In the genomic region with DNA sequence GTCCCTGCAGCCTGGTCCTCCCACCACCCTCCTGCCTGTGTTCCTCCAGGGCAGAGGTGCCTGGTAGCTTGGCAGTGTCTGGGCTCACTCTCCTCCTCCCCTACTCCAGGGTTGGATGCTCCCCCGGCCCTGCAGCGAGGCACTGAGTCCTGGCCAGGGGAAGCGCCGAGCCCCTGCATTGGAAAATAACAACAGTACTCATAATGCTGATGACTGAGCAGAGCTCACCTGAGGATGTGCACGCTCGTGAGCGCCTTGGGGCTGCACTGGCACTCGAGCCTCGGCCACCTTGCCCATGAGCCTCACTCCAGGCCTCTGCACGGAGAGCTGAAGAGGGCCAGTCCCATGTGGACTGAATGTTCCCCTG, we compare ENCODE assay signal across 29 cellular contexts. TPM values are rescaled to one million over a fixed set of nuclear protein-coding genes. Genes with fewer than 3 reads are reported as not detected.
DNase-seq lines count a peak whose midpoint lies in the region; ATAC-seq, FAIRE-seq and TF ChIP-seq lines count a peak whose summit lies in the region.
"Had no signal": no experiment of that assay in that cellular context is flagged by ENCODE, and none has a peak within 500 bp of the region (broad histone marks: within the 10 kb centered on the region; RNA-seq: fewer than 3 reads in every experiment).

No MANE protein-coding gene starts in this region.

- H3K36me3 Mint-ChIP-seq in activated naive CD8-positive, alpha-beta T cell treated with anti-CD3 and anti-CD28 coated beads, Interleukin-2, amount 10 ng/mL, durations not matched to agents 7 days and 5 days = no peaks in the 10 kb centered on the region
- H3K36me3 Mint-ChIP-seq in activated naive CD8-positive, alpha-beta T cell treated with anti-CD3 and anti-CD28 coated beads, Interleukin-2, amount 50 U/mL, for 24 hours (ENCODE audit: low read depth) = no peaks in the 10 kb centered on the region

- no peaks in the 10 kb centered on the region for H3K9me3 Mint-ChIP-seq in activated naive CD8-positive, alpha-beta T cell treated with anti-CD3 and anti-CD28 coated beads, Interleukin-2, amount 10 ng/mL, durations not matched to agents 7 days and 5 days
- H3K9me3 Mint-ChIP-seq in activated naive CD8-positive, alpha-beta T cell treated with anti-CD3 and anti-CD28 coated beads, Interleukin-2, amount 50 U/mL, for 24 hours = no peaks in the 10 kb centered on the region
- H3K9me3 Mint-ChIP-seq: CD4-positive, alpha-beta T cell had no signal

- no peak for FAIRE-seq in kidney (lab: Jason Lieb, UNC)
- FAIRE-seq in GM12892 (lab: Jason Lieb, UNC) = no peak
- FAIRE-seq: A549, D721Med, H1 had no signal

- no peaks in the 10 kb centered on the region for H3K4me1 Mint-ChIP-seq in activated naive CD8-positive, alpha-beta T cell treated with anti-CD3 and anti-CD28 coated beads, Interleukin-2, amount 10 ng/mL, durations not matched to agents 7 days and 5 days
- H3K4me1 Mint-ChIP-seq in activated naive CD8-positive, alpha-beta T cell treated with anti-CD3 and anti-CD28 coated beads, Interleukin-2, amount 50 U/mL, for 24 hours = peaks cover 3% of the 10 kb centered on the region

- no peak for TF ChIP-seq POLR2A in GM12892 (IDR thresholded peaks at IDR 0.05; ENCODE audit: low read depth, low read length)

- ATAC-seq in activated naive CD8-positive, alpha-beta T cell treated with anti-CD3 and anti-CD28 coated beads, Interleukin-2, amount 10 ng/mL, durations not matched to agents 7 days and 5 days (ENCODE audit: low read depth) = no peak
- no peak for ATAC-seq in activated naive CD8-positive, alpha-beta T cell treated with anti-CD3 and anti-CD28 coated beads, Interleukin-2, amount 50 U/mL, for 24 hours
- no peak for ATAC-seq in RWPE2 (ENCODE audit: low read depth)
- ATAC-seq: A549, HCT116 had no signal

- no peak overlapping the region for H3K9ac ChIP-seq in kidney (ENCODE audit: low read length in 2 of 2)
- H3K9ac ChIP-seq: BLaER1 treated with 17β-estradiol and CSF1 and Interleukin-3, amounts not matched to agents 10 nM and 100 nM had no signal

- H3K27ac ChIP-seq in RWPE2 (ENCODE audit: poor library complexity, severe bottlenecking) = no peak overlapping the region
- H3K27ac ChIP-seq in kidney (ENCODE audit: low read depth in 2 of 2, low read length in 2 of 2) = no peak overlapping the region
- H3K27ac ChIP-seq: A549; BLaER1 treated with 17β-estradiol and CSF1 and Interleukin-3, amounts not matched to agents 10 nM and 100 nM; PC-9 had no signal

- intact Hi-C loops in kidney (cut with DNase I) = loop anchor here (10.0 kb wide), 1 partner anchor 410 kb away; no protein-coding TSS in a partner anchor
- intact Hi-C loops in posterior vena cava (cut with DNase I) = loop anchor here (2.0 to 5.0 kb wide), 2 partner anchors 406 to 588 kb away; no protein-coding TSS in a partner anchor

- H3K27me3 ChIP-seq in RWPE2 (ENCODE audit: insufficient read depth, poor library complexity, severe bottlenecking) = peaks cover 5% of the 10 kb centered on the region
- H3K27me3 ChIP-seq: MG63 had no signal

- TF ChIP-seq CTCF in RWPE2 (IDR thresholded peaks at IDR 0.05; ENCODE audit: poor library complexity, severe bottlenecking) (no peak), kidney (IDR thresholded peaks at IDR 0.05; ENCODE audit: borderline replicate concordance, extremely low read depth, insufficient read depth) (no peak)

- no peaks in the 10 kb centered on the region for H3K36me3 ChIP-seq in RWPE2 (ENCODE audit: low read depth)
- H3K36me3 ChIP-seq in kidney (ENCODE audit: control insufficient read depth in 1 of 2, insufficient read depth in 2 of 2, low read length in 2 of 2) = no peaks in the 10 kb centered on the region
- H3K36me3 ChIP-seq: BLaER1 treated with 17β-estradiol and CSF1 and Interleukin-3, amounts not matched to agents 10 nM and 100 nM; MG63 had no signal

- peaks cover 2% of the 10 kb centered on the region for H3K27me3 Mint-ChIP-seq in activated naive CD8-positive, alpha-beta T cell treated with anti-CD3 and anti-CD28 coated beads, Interleukin-2, amount 10 ng/mL, durations not matched to agents 7 days and 5 days
- peaks cover 8% of the 10 kb centered on the region for H3K27me3 Mint-ChIP-seq in activated naive CD8-positive, alpha-beta T cell treated with anti-CD3 and anti-CD28 coated beads, Interleukin-2, amount 50 U/mL, for 24 hours

- no peak overlapping the region for H3K4me3 Mint-ChIP-seq in activated naive CD8-positive, alpha-beta T cell treated with anti-CD3 and anti-CD28 coated beads, Interleukin-2, amount 10 ng/mL, durations not matched to agents 7 days and 5 days
- H3K4me3 Mint-ChIP-seq in activated naive CD8-positive, alpha-beta T cell treated with anti-CD3 and anti-CD28 coated beads, Interleukin-2, amount 50 U/mL, for 24 hours = no peak overlapping the region
- H3K4me3 Mint-ChIP-seq: CD4-positive, alpha-beta T cell had no signal

- POLR2A ChIA-PET in activated naive CD8-positive, alpha-beta T cell treated with anti-CD3 and anti-CD28 coated beads, Interleukin-2, amount 10 ng/mL, durations not matched to agents 7 days and 5 days (lab: Charles Lee) = no interaction called here

- no peak overlapping the region for H3K27ac Mint-ChIP-seq in activated naive CD8-positive, alpha-beta T cell treated with anti-CD3 and anti-CD28 coated beads, Interleukin-2, amount 10 ng/mL, durations not matched to agents 7 days and 5 days
- H3K27ac Mint-ChIP-seq in activated naive CD8-positive, alpha-beta T cell treated with anti-CD3 and anti-CD28 coated beads, Interleukin-2, amount 50 U/mL, for 24 hours = no peak overlapping the region
- H3K27ac Mint-ChIP-seq: CD4-positive, alpha-beta T cell had no signal

- DNase-seq in activated naive CD8-positive, alpha-beta T cell treated with anti-CD3 and anti-CD28 coated beads, Interleukin-2, amount 10 ng/mL, durations not matched to agents 7 days and 5 days = peak; percentile 12
- no peak for DNase-seq in activated naive CD8-positive, alpha-beta T cell treated with anti-CD3 and anti-CD28 coated beads, Interleukin-2, amount 50 U/mL, for 24 hours
- peak; percentile 41 for DNase-seq in RWPE2 (ENCODE audit: low spot score)
- peak; percentile 49 for DNase-seq in kidney
- peak; percentile 66 for DNase-seq in posterior vena cava (ENCODE audit: low spot score)
- no peak for DNase-seq in SKM-1 (lab: John Stamatoyannopoulos, UW; ENCODE audit: unreplicated experiment)
- no peak for DNase-seq in GM12892 (ENCODE audit: insufficient read length)
- DNase-seq in DMS53 (lab: John Stamatoyannopoulos, UW) = no peak
- DNase-seq: AML-193; CD4-positive, alpha-beta T cell; IMR-90; KG1; MG63; NCI-H1105 treated with DMSO at 0.1 percent for 48 hours; NCI-H146; NCI-H2029; NCI-H2227 treated with DMSO at 0.1 percent for 48 hours; NCI-H526 treated with DMSO at 0.1 percent for 48 hours; PC-9; SHP77 treated with DMSO at 0.1 percent for 48 hours had no signal

- H3K4me1 ChIP-seq in RWPE2 (ENCODE audit: insufficient read depth, poor library complexity, severe bottlenecking) = no peaks in the 10 kb centered on the region
- H3K4me1 ChIP-seq in kidney (ENCODE audit: control insufficient read depth in 1 of 2, insufficient read depth in 1 of 2, low read depth in 1 of 2, low read length in 2 of 2) = no peaks in the 10 kb centered on the region
- H3K4me1 ChIP-seq: A549 had no signal

- H3K4me3 ChIP-seq in RWPE2 (ENCODE audit: severe bottlenecking) (no peak overlapping the region), kidney (ENCODE audit: low read length in 2 of 2) (no peak overlapping the region)
- H3K4me3 ChIP-seq: A549; BLaER1 treated with 17β-estradiol and CSF1 and Interleukin-3, amounts not matched to agents 10 nM and 100 nM; MG63; PC-9 had no signal

- H3K9me3 ChIP-seq in RWPE2 (ENCODE audit: severe bottlenecking) (no peaks in the 10 kb centered on the region), kidney (ENCODE audit: control insufficient read depth in 1 of 2, low read length in 2 of 2) (no peaks in the 10 kb centered on the region)
- H3K9me3 ChIP-seq: A549, MG63 had no signal

RNA-seq across cellular contexts. Expression of a gene that starts 6.0 kb away (rescaled TPM):
- total RNA-seq in activated naive CD8-positive, alpha-beta T cell treated with anti-CD3 and anti-CD28 coated beads, Interleukin-2, amount 10 ng/mL, durations not matched to agents 7 days and 5 days = not detected
- not detected for total RNA-seq in kidney
- polyA plus RNA-seq in kidney (ENCODE audit: insufficient read depth, low read depth, low replicate concordance) = not detected
- total RNA-seq in posterior vena cava = not detected
- polyA plus RNA-seq in GM12892 (2012; ENCODE audit: missing spikeins) = not detected
- total RNA-seq: CD4-positive, alpha-beta T cell; Daoy; G401; H1; IMR-90; NCI-H460; PC-9; RPMI7951 had no signal
- polyA plus RNA-seq: A549, H1, IMR-90 had no signal

RNA-seq across cellular contexts. Expression of a gene that starts 53.8 kb away (rescaled TPM):
- total RNA-seq in activated naive CD8-positive, alpha-beta T cell treated with anti-CD3 and anti-CD28 coated beads, Interleukin-2, amount 10 ng/mL, durations not matched to agents 7 days and 5 days = not detected
- total RNA-seq in kidney = 21.9 TPM
- polyA plus RNA-seq in kidney (ENCODE audit: insufficient read depth, low read depth, low replicate concordance) = 3.0 TPM
- 10 to 100 TPM; 15.8 to 21.1 TPM for total RNA-seq in posterior vena cava
- polyA plus RNA-seq in GM12892 (2012; ENCODE audit: missing spikeins) = not detected
- total RNA-seq: CD4-positive, alpha-beta T cell; IMR-90; PC-9; RPMI7951 had no signal

Comparison
In these comparisons a context has a peak if more than half of its experiments do, and no peak if none do; other contexts are left out.
1. DNase-seq: peak in activated naive CD8-positive, alpha-beta T cell treated with anti-CD3 and anti-CD28 coated beads, Interleukin-2, amount 10 ng/mL, durations not matched to agents 7 days and 5 days (single experiment), RWPE2 (single experiment), kidney (single experiment) and posterior vena cava (single experiment); none in activated naive CD8-positive, alpha-beta T cell treated with anti-CD3 and anti-CD28 coated beads, Interleukin-2, amount 50 U/mL, for 24 hours (single experiment), SKM-1 (single experiment), GM12892 (single experiment) and DMS53 (single experiment).
2. RNA of a gene that starts 53.8 kb away (total RNA-seq): 21.9 TPM in kidney (single experiment) and 15.8 to 21.1 TPM in posterior vena cava; not detected in activated naive CD8-positive, alpha-beta T cell treated with anti-CD3 and anti-CD28 coated beads, Interleukin-2, amount 10 ng/mL, durations not matched to agents 7 days and 5 days; every median in the first group is over 10 times any median in the second.